8 cellular contexts compared by ENCODE assay signal in the genomic region with DNA sequence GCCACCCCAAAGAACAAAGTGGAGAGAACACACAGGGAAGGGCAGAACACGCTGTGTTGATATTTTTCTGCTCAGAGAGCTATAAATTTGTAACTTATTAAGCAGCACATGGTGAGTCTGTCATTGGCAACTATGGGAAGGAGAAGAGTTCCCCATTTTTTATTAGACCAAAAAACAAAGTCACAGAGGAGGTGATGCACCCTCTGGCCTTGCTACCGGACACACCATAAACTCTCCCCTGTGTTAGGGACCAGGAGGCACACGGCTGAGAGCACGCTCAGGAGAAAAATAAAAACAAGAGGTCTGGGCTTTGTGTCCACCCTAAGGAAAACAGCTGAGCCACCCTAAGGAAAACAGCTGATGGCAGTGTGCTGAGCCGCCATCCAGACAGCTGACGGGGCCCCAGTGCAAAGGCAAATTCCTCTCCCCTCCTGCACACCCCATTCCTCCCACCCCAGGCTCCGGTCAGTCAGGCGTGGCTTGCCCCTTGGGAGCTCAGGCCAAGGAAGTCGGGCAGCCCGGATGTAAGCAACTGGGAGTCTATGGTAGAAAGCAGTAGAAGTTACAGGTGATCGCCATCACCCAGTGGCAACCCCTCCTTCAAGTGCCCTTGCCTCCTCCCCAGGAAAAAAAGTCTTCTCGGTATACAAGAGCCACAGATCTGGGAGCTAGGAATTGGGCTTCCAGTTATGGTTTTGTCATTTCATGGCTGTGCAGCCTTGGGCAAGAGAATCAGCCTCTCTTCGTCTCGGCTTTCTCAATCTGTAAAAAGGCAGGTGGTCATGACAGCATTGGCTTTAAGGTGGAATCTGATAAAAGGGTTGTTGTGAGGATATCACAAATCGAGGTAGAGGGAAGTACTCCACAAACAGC. TPM values are rescaled to one million over a fixed set of nuclear protein-coding genes. Genes with fewer than 3 reads are reported as not detected.
DNase-seq lines count a peak whose midpoint lies in the region; ATAC-seq and TF ChIP-seq lines count a peak whose summit lies in the region.

No MANE protein-coding gene starts in this region.

- H3K4me2 ChIP-seq in smooth muscle cell, result peak overlapping the region; percentile 97

- H3K79me2 ChIP-seq in smooth muscle cell (ENCODE audit: low read depth), result peaks cover 73% of the 10 kb centered on the region

- H3K9ac ChIP-seq in adipocyte (ENCODE audit: low read length) (peak overlapping the region; percentile 88), smooth muscle cell (ENCODE audit: low read depth) (peak overlapping the region; percentile 61)

- no peak overlapping the region for H2AFZ ChIP-seq in smooth muscle cell (ENCODE audit: low read depth)

- H3K27me3 ChIP-seq in adipocyte (replicated peaks; ENCODE audit: control insufficient read depth, insufficient read depth, low read length) (no peaks in the 10 kb centered on the region), smooth muscle cell (ENCODE audit: low read depth) (no peaks in the 10 kb centered on the region)

- ATAC-seq in GM19467 (IDR thresholded peaks at IDR 0.05; ENCODE audit: unreplicated experiment), result no peak

- peak overlapping the region; percentile 78 for H3K27ac ChIP-seq in smooth muscle cell (ENCODE audit: low read depth)

- no peaks in the 10 kb centered on the region for H3K9me3 ChIP-seq in adipocyte (ENCODE audit: control insufficient read depth, low read length)
- no peaks in the 10 kb centered on the region for H3K9me3 ChIP-seq in smooth muscle cell (replicated peaks; ENCODE audit: low read depth)

- peak overlapping the region; percentile 93 for H3K4me3 ChIP-seq in adipocyte (ENCODE audit: low read length)
- H3K4me3 ChIP-seq in smooth muscle cell, result peak overlapping the region; percentile 97

- peaks cover 67% of the 10 kb centered on the region for H4K20me1 ChIP-seq in smooth muscle cell (ENCODE audit: low read depth)

- H3K4me1 ChIP-seq in adipocyte (ENCODE audit: control insufficient read depth, insufficient read depth, low read length) (peaks cover 56% of the 10 kb centered on the region), smooth muscle cell (ENCODE audit: low read depth) (peaks cover 28% of the 10 kb centered on the region)

- no peak for TF ChIP-seq CTCF in smooth muscle cell (IDR thresholded peaks at IDR 0.05; ENCODE audit: borderline replicate concordance, insufficient read depth, poor library complexity, severe bottlenecking)

- peaks cover 9% of the 10 kb centered on the region for H3F3A ChIP-seq in smooth muscle cell (ENCODE audit: low read depth)

- H3K36me3 ChIP-seq in adipocyte (ENCODE audit: control insufficient read depth, insufficient read depth, low read length, severe bottlenecking) (no peaks in the 10 kb centered on the region), smooth muscle cell (ENCODE audit: low read depth) (no peaks in the 10 kb centered on the region)

- DNase-seq in HCEC 1CT, result peak; percentile 49
- peak; percentile 65 for DNase-seq in adipocyte (ENCODE audit: low read depth)
- DNase-seq in hepatic stellate cell (ENCODE audit: low spot score), result peak; percentile 68
- no peak for DNase-seq in smooth muscle cell (lab: John Stamatoyannopoulos, UW; ENCODE audit: unreplicated experiment)
- DNase-seq in NCI-H128 (lab: John Stamatoyannopoulos, UW; ENCODE audit: unreplicated experiment), result no peak
- DNase-seq in NCI-H2227 (lab: John Stamatoyannopoulos, UW; ENCODE audit: unreplicated experiment), result no peak
- DNase-seq in RPMI8226, result no peak

- 54% methylated on average over 15 of the region's 15 CpGs for WGBS in smooth muscle cell (ENCODE audit: low lambda C conversion rate)

RNA-seq across cellular contexts. Expression of a gene that starts 2.4 kb away (rescaled TPM):
- total RNA-seq in smooth muscle cell, result 16.6 and 17.2 TPM in 2 replicates
- 27.0 and 61.2 TPM in 2 replicates for polyA plus RNA-seq in smooth muscle cell

RNA-seq across cellular contexts. Expression of a gene that starts 28.6 kb away (rescaled TPM):
- under 0.01 TPM in 2 replicates for total RNA-seq in smooth muscle cell
- 4.5 TPM in 1 of 2 replicates, not detected in the other for polyA plus RNA-seq in smooth muscle cell

RNA-seq across cellular contexts. Expression of a gene that starts 29.9 kb away (rescaled TPM):
- under 0.01 TPM in 2 replicates for total RNA-seq in smooth muscle cell
- polyA plus RNA-seq in smooth muscle cell, result 3.8 TPM in 1 of 2 replicates, not detected in the other

RNA-seq across cellular contexts. Expression of a gene that starts 39.0 kb away (rescaled TPM):
- total RNA-seq in smooth muscle cell, result 2.7 and 4.8 TPM in 2 replicates
- polyA plus RNA-seq in smooth muscle cell, result 5.3 and 5.5 TPM in 2 replicates

Comparison
In these comparisons a context has a peak if more than half of its experiments do, and no peak if none do; other contexts are left out.
1. DNase-seq: peak in HCEC 1CT (single experiment), adipocyte (single experiment) and hepatic stellate cell (single experiment); none in smooth muscle cell (single experiment), NCI-H128 (single experiment), NCI-H2227 (single experiment) and RPMI8226 (single experiment).